In genomic region chr10:62266611-62267010, GRCh38 we compare ENCODE assay signal across 14 cellular contexts. TPM values are rescaled to one million over a fixed set of nuclear protein-coding genes. Genes with fewer than 3 reads are reported as not detected.
A peak's percentile ranks its signal among the peaks of the same experiment; 100 is the strongest.
DNase-seq lines count a peak whose midpoint lies in the region; ATAC-seq and TF ChIP-seq lines count a peak whose summit lies in the region.
"Had no signal": no experiment of that assay in that cellular context is flagged by ENCODE, and none has a peak within 500 bp of the region (broad histone marks: within the 10 kb centered on the region; RNA-seq: fewer than 3 reads in every experiment).

No MANE protein-coding gene starts in this region.

- H3K9me3 ChIP-seq in mammary epithelial cell (replicated peaks; ENCODE audit: insufficient read depth, low read length) (no peaks in the 10 kb centered on the region), breast epithelium (no peaks in the 10 kb centered on the region), PC-3 (ENCODE audit: low read length) (no peaks in the 10 kb centered on the region)
- H3K9me3 ChIP-seq: ovary had no signal

- peak overlapping the region; percentile 92 for H3K4me2 ChIP-seq in mammary epithelial cell (ENCODE audit: insufficient read depth, low read depth, low read length)
- peak overlapping the region; percentile 78 for H3K4me2 ChIP-seq in PC-3 (ENCODE audit: low read length)

- intact Hi-C loops in mammary epithelial cell (cut with micrococcal nuclease), result loop anchor here (5.0 kb wide), 1 partner anchor 551 kb away; the partner anchor contains the start of gene EGR2
- intact Hi-C loops in breast epithelium (cut with DNase I; ENCODE audit: low total_unique reads), result no loop called here
- intact Hi-C loops in PC-3 (cut with micrococcal nuclease), result loop anchor here (5.0 to 10.0 kb wide), 3 partner anchors 56 to 998 kb away; no protein-coding TSS in a partner anchor
- intact Hi-C loops in activated CD8-positive, alpha-beta T cell treated with anti-CD3 and anti-CD28 coated beads for 36 hours (cut with micrococcal nuclease), result loop anchor here (10.0 kb wide), 1 partner anchor 168 kb away; no protein-coding TSS in a partner anchor

- H3K9ac ChIP-seq in mammary epithelial cell (ENCODE audit: insufficient read depth, low read length), result no peak overlapping the region
- H3K9ac ChIP-seq in PC-3 (ENCODE audit: low read length), result peak overlapping the region; percentile 74

- no peaks in the 10 kb centered on the region for H3K36me3 Mint-ChIP-seq in activated CD8-positive, alpha-beta T cell treated with anti-CD3 and anti-CD28 coated beads for 36 hours (ENCODE audit: low read depth)
- H3K36me3 Mint-ChIP-seq: immature natural killer cell had no signal

- H3K4me1 Mint-ChIP-seq in activated CD8-positive, alpha-beta T cell treated with anti-CD3 and anti-CD28 coated beads for 36 hours (ENCODE audit: low read depth), result peaks cover 8% of the 10 kb centered on the region

- WGBS in mammary epithelial cell (ENCODE audit: low coverage, missing lambda C conversion rate), result 93% methylated on average over 3 of the region's 3 CpGs

- no peak overlapping the region for H3K27ac Mint-ChIP-seq in activated CD8-positive, alpha-beta T cell treated with anti-CD3 and anti-CD28 coated beads for 36 hours
- H3K27ac Mint-ChIP-seq: immature natural killer cell had no signal

- POLR2A ChIA-PET in PC-3 (lab: Charles Lee; ENCODE audit: unreplicated experiment) (no interaction called here), RWPE1 (lab: Yijun Ruan, JAX; ENCODE audit: low non-redundant PET) (interaction anchor here (0.5 kb wide), 1 partner anchor 1109 kb away, joined by 3 read pairs; no protein-coding TSS in a partner anchor)
- POLR2A ChIA-PET in activated CD8-positive, alpha-beta T cell treated with anti-CD3 and anti-CD28 coated beads for 36 hours (lab: Charles Lee), result no interaction called here

- H4K20me1 ChIP-seq in mammary epithelial cell (ENCODE audit: insufficient read depth, low read length) (no peaks in the 10 kb centered on the region), PC-3 (ENCODE audit: low read length) (0 out of 2 replicates have a peak, but pooled peaks cover 7% of the 10 kb centered on the region)

- DNase-seq in mammary epithelial cell (peak; percentile 62), breast epithelium (ENCODE audit: low spot score in 2 of 2) (no peak), PC-3 (peak; percentile 44), foreskin keratinocyte (no peak), RWPE1 (ENCODE audit: low spot score) (no peak), KBM-7 (no peak), HK-2 (ENCODE audit: unreplicated experiment) (no peak)
- DNase-seq in activated CD8-positive, alpha-beta T cell treated with anti-CD3 and anti-CD28 coated beads for 36 hours, result no peak
- DNase-seq: activated CD4-positive, alpha-beta T cell treated with anti-CD3 and anti-CD28 coated beads, Interleukin-2, amount 50 U/mL, for 1 hour; anterior cingulate cortex; HCEC 1CT; immature natural killer cell; NCI-H1694 treated with DMSO at 0.1 percent for 48 hours; ovary had no signal

- H3K9me2 ChIP-seq in PC-3 (replicated peaks; ENCODE audit: low read length), result no peaks in the 10 kb centered on the region

- no peaks in the 10 kb centered on the region for H3K9me3 Mint-ChIP-seq in activated CD8-positive, alpha-beta T cell treated with anti-CD3 and anti-CD28 coated beads for 36 hours

- peak overlapping the region in 1 of 3 experiments; percentile 8 for H3K4me3 ChIP-seq in mammary epithelial cell (replicated peaks in 1 of 3; ENCODE audit: insufficient read depth in 1 of 3, low read depth in 2 of 3, low read length in 3 of 3)
- no peak overlapping the region for H3K4me3 ChIP-seq in breast epithelium
- H3K4me3 ChIP-seq in PC-3 (ENCODE audit: low read length), result peak overlapping the region; percentile 75
- H3K4me3 ChIP-seq: ovary had no signal

- no peaks in the 10 kb centered on the region for H3F3A ChIP-seq in PC-3 (ENCODE audit: low read length, unreplicated experiment)

- BruUV-seq in mammary epithelial cell (replicated peaks; lab: Mats Ljungman, UMichigan) (no TSS peak), PC-3 (replicated peaks; lab: Mats Ljungman, UMichigan) (no TSS peak)

- H3K27ac ChIP-seq in mammary epithelial cell (ENCODE audit: insufficient read depth, low read depth, low read length) (no peak overlapping the region), breast epithelium (no peak overlapping the region), PC-3 (ENCODE audit: low read length) (peak overlapping the region; percentile 15), foreskin keratinocyte (peak overlapping the region; percentile 56), RWPE1 (no peak overlapping the region)
- H3K27ac ChIP-seq: ovary had no signal

- TF ChIP-seq CTCF in mammary epithelial cell (conservative IDR thresholded peaks at IDR 0.05 in 1 of 2, IDR thresholded peaks at IDR 0.05 in 1 of 2; ENCODE audit: extremely low read depth in 1 of 2, insufficient read depth in 1 of 2, low read depth in 1 of 2, low read length in 2 of 2) (no peak), breast epithelium (IDR thresholded peaks at IDR 0.05) (no peak), PC-3 (conservative IDR thresholded peaks at IDR 0.05; ENCODE audit: low read depth, low read length) (no peak), foreskin keratinocyte (conservative IDR thresholded peaks at IDR 0.05) (no peak), RWPE1 (conservative IDR thresholded peaks at IDR 0.05; ENCODE audit: low read depth) (no peak)
- no peak for TF ChIP-seq CTCF in activated CD8-positive, alpha-beta T cell treated with anti-CD3 and anti-CD28 coated beads for 36 hours (IDR thresholded peaks at IDR 0.05)

- H3K27me3 Mint-ChIP-seq in activated CD8-positive, alpha-beta T cell treated with anti-CD3 and anti-CD28 coated beads for 36 hours, result peaks cover 26% of the 10 kb centered on the region

- peaks cover 6% of the 10 kb centered on the region for H3K36me3 ChIP-seq in mammary epithelial cell (ENCODE audit: insufficient read depth, low read length)
- H3K36me3 ChIP-seq in breast epithelium, result no peaks in the 10 kb centered on the region
- H3K36me3 ChIP-seq in PC-3 (ENCODE audit: low read depth, low read length), result peaks cover 14% of the 10 kb centered on the region; the same call in 1 of the 2 replicates
- H3K36me3 ChIP-seq: ovary had no signal

- H3K4me1 ChIP-seq in mammary epithelial cell (ENCODE audit: insufficient read depth, low read length), result peaks cover 29% of the 10 kb centered on the region
- no peaks in the 10 kb centered on the region for H3K4me1 ChIP-seq in breast epithelium
- H3K4me1 ChIP-seq in PC-3 (ENCODE audit: insufficient read depth, low read length), result peaks cover 45% of the 10 kb centered on the region
- H3K4me1 ChIP-seq in foreskin keratinocyte, result no peaks in the 10 kb centered on the region

- TF ChIP-seq POLR2A in breast epithelium (IDR thresholded peaks at IDR 0.05), result no peak

- in situ Hi-C loops in mammary epithelial cell (cut with MboI; ENCODE audit: low sequenced_read_pairs in 2 of 2), result loop anchor here in 1 of 2 donors (25.0 kb wide), 1 partner anchor 121 kb away; no protein-coding TSS in a partner anchor
- in situ Hi-C loops in KBM-7 (cut with MboI; ENCODE audit: low pct_unique_long_range_greater_than_20kb, low sequenced_read_pairs), result no loop called here

- ATAC-seq in PC-3 (no peak), foreskin keratinocyte (no peak)
- no peak for ATAC-seq in activated CD8-positive, alpha-beta T cell treated with anti-CD3 and anti-CD28 coated beads for 36 hours

- H3K79me2 ChIP-seq in mammary epithelial cell (ENCODE audit: insufficient read depth, low read length), result peaks cover 47% of the 10 kb centered on the region
- peaks cover 67% of the 10 kb centered on the region for H3K79me2 ChIP-seq in PC-3 (ENCODE audit: low read length)

- H3K27me3 ChIP-seq in mammary epithelial cell (ENCODE audit: insufficient read depth, low read length) (no peaks in the 10 kb centered on the region), breast epithelium (no peaks in the 10 kb centered on the region), PC-3 (ENCODE audit: low read length) (no peaks in the 10 kb centered on the region), foreskin keratinocyte (no peaks in the 10 kb centered on the region)
- H3K27me3 ChIP-seq: ovary had no signal

- dilution Hi-C loops in mammary epithelial cell (cut with HindIII; ENCODE audit: low sequenced_read_pairs), result loop anchor here (5.0 kb wide), 1 partner anchor 111 kb away; no protein-coding TSS in a partner anchor

- no peak overlapping the region for H3K4me3 Mint-ChIP-seq in activated CD8-positive, alpha-beta T cell treated with anti-CD3 and anti-CD28 coated beads for 36 hours

- CTCF ChIA-PET in mammary epithelial cell (lab: Charles Lee; ENCODE audit: low non-redundant PET), result interaction anchor here (0.5 kb wide), 1 partner anchor 370 kb away, joined by 7 read pairs; no protein-coding TSS in a partner anchor
- CTCF ChIA-PET in PC-3 (lab: Charles Lee), result interaction anchor here (0.5 to 2.6 kb wide), 4 partner anchors 71 to 228 kb away, joined by 3 to 34 read pairs (median 4); no protein-coding TSS in a partner anchor
- CTCF ChIA-PET in RWPE1 (lab: Yijun Ruan, JAX), result interaction anchor here (0.6 kb wide), 1 partner anchor 369 kb away, joined by 3 read pairs; no protein-coding TSS in a partner anchor
- CTCF ChIA-PET in activated CD8-positive, alpha-beta T cell treated with anti-CD3 and anti-CD28 coated beads for 36 hours (lab: Charles Lee), result interaction anchor here (1.5 to 5.5 kb wide), 4 partner anchors 22 to 370 kb away, joined by 4 to 27 read pairs (median 8); no protein-coding TSS in a partner anchor

- H2AFZ ChIP-seq in mammary epithelial cell (ENCODE audit: low read depth, low read length) (no peak overlapping the region), PC-3 (ENCODE audit: low read length) (no peak overlapping the region)

RNA-seq across cellular contexts. Expression of gene RTKN2, which starts 2.0 kb away (rescaled TPM):
- 1 to 10 TPM; 2.7 to 4.5 TPM for total RNA-seq in mammary epithelial cell
- 1.4 TPM for polyA plus RNA-seq in mammary epithelial cell
- polyA minus RNA-seq in mammary epithelial cell, result 7.0 TPM
- 1 to 10 TPM in 1 of 3 donors, under 1 TPM in 2; 0.16 to 1.3 (median 0.98) TPM for total RNA-seq in breast epithelium
- total RNA-seq in PC-3 (2014; rRNA removed), result 24.8 and 26.6 TPM in 2 replicates
- total RNA-seq in foreskin keratinocyte, result 1.8 and 2.6 TPM in 2 replicates
- 1.1 and 1.3 TPM in 2 replicates for polyA plus RNA-seq in foreskin keratinocyte
- total RNA-seq in activated CD8-positive, alpha-beta T cell treated with anti-CD3 and anti-CD28 coated beads for 36 hours, result 1 to 10 TPM; 1.1 to 1.4 TPM

Comparison
In these comparisons a context has a peak if more than half of its experiments do, and no peak if none do; other contexts are left out.
1. DNase-seq: peak in mammary epithelial cell (single experiment) and PC-3 (single experiment); none in breast epithelium (0 of 2), foreskin keratinocyte (0 of 2), RWPE1 (single experiment), KBM-7 (single experiment), activated CD8-positive, alpha-beta T cell treated with anti-CD3 and anti-CD28 coated beads for 36 hours (single experiment) and HK-2 (single experiment).
2. H3K27ac ChIP-seq: peak in PC-3 (single experiment) and foreskin keratinocyte (single experiment); none in mammary epithelial cell (single experiment), breast epithelium (0 of 2) and RWPE1 (single experiment).